ENCODE assay signal across 22 cellular contexts in genomic region chr18:30405038-30405437, GRCh38.
"Had no signal": no experiment of that assay in that cellular context is flagged by ENCODE, and none has a peak within 500 bp of the region (broad histone marks: within the 10 kb centered on the region; RNA-seq: fewer than 3 reads in every experiment).

No MANE protein-coding gene starts in this region.

- H3K4me1 ChIP-seq: colonic mucosa, esophagus muscularis mucosa, esophagus squamous epithelium, foreskin keratinocyte, gastrocnemius medialis, gastroesophageal sphincter, heart left ventricle had no signal

- H3K27me3 ChIP-seq: colonic mucosa, dorsolateral prefrontal cortex, esophagus muscularis mucosa, esophagus squamous epithelium, foreskin keratinocyte, gastrocnemius medialis, gastroesophageal sphincter, heart left ventricle, heart right ventricle had no signal

- H3K27ac ChIP-seq: colonic mucosa, coronary artery, dorsolateral prefrontal cortex, epithelial cell of prostate, esophagus muscularis mucosa, esophagus squamous epithelium, foreskin keratinocyte, gastrocnemius medialis, gastroesophageal sphincter, heart right ventricle had no signal

- H3K4me3 ChIP-seq: colonic mucosa, coronary artery, dorsolateral prefrontal cortex, esophagus muscularis mucosa, esophagus squamous epithelium, gastrocnemius medialis, gastroesophageal sphincter, heart left ventricle, heart right ventricle had no signal

- DNase-seq: colonic mucosa; cortex of kidney; dermis blood vessel endothelial cell; dorsolateral prefrontal cortex; effector CD4-positive, alpha-beta T cell; effector CD8-positive, alpha-beta T cell; effector memory CD4-positive, alpha-beta T cell; effector memory CD8-positive, alpha-beta T cell; endodermal cell; esophagus squamous epithelium; foreskin fibroblast; foreskin keratinocyte; foreskin melanocyte; gastrocnemius medialis; glutamatergic neuron; heart left ventricle; heart right ventricle had no signal

- H3K9me3 ChIP-seq: colonic mucosa, esophagus muscularis mucosa, esophagus squamous epithelium, gastrocnemius medialis had no signal

- H3K36me3 ChIP-seq: colonic mucosa, esophagus muscularis mucosa, esophagus squamous epithelium, gastrocnemius medialis, gastroesophageal sphincter, heart left ventricle, heart right ventricle had no signal

- ATAC-seq: effector memory CD8-positive, alpha-beta T cell; esophagus mucosa; foreskin keratinocyte; gastrocnemius medialis; gastroesophageal sphincter; heart right ventricle had no signal
